Comparison of ENCODE assay signal across 27 cellular contexts in the genomic region with DNA sequence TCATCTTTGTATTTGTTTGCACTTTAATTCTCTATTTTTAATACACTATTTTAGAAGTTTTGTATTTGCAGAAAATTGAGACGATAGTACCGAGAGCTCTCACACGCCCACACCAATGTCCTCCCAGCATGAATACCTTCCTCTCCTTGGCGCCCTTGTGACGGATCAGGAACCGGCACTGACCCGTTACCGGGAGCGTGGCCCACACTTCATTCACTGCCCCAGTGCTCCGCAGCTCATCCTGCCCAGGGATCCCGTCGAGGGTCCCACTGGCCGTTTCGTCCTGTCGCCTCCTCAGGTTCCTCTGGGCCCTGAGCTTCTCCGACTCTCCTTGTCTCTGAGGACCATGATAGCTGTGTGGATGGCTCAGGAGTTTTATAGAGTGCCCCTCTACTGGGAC. TPM values are rescaled to one million over a fixed set of nuclear protein-coding genes. Genes with fewer than 3 reads are reported as not detected.
DNase-seq lines count a peak whose midpoint lies in the region; ATAC-seq and TF ChIP-seq lines count a peak whose summit lies in the region.
"Had no signal": no experiment of that assay in that cellular context is flagged by ENCODE, and none has a peak within 500 bp of the region (broad histone marks: within the 10 kb centered on the region; RNA-seq: fewer than 3 reads in every experiment).

No MANE protein-coding gene starts in this region.

- H3K9me3 ChIP-seq in right lobe of liver: no peaks in the 10 kb centered on the region
- H3K9me3 ChIP-seq: SK-N-SH, testis had no signal

- H3K4me1 ChIP-seq in right lobe of liver: no peaks in the 10 kb centered on the region
- H3K4me1 ChIP-seq: testis had no signal

- no peaks in the 10 kb centered on the region for H3K27me3 ChIP-seq in right lobe of liver
- H3K27me3 ChIP-seq: testis had no signal

- H3K27ac ChIP-seq in right lobe of liver: no peak overlapping the region
- H3K27ac ChIP-seq: 22Rv1, C4-2B, coronary artery, GM23248, testis had no signal

- peak overlapping the region; percentile 58 for H3K27ac Mint-ChIP-seq in T-helper 2 cell treated with Interferon-gamma antibody and Interleukin-4, amounts not matched to agents 5 μg/mL and 100 μg/mL, for 36 hours
- peak overlapping the region; percentile 30 to 83 for H3K27ac Mint-ChIP-seq in stimulated activated naive CD8-positive, alpha-beta T cell treated with anti-CD3 and anti-CD28 coated beads, Interleukin-15, amount 100 ng/mL, for 72 hours
- H3K27ac Mint-ChIP-seq in effector memory CD8-positive, alpha-beta T cell: peak overlapping the region; percentile 27 to 35
- H3K27ac Mint-ChIP-seq in progenitor cell of endocrine pancreas: no peak overlapping the region
- H3K27ac Mint-ChIP-seq: nephron; T-helper 1 cell treated with Interleukin-12 subunit alpha and Interleukin-12 subunit beta and Interleukin-4 antibody, amounts not matched to agents 30 μg/mL and 1 μg/mL, for 36 hours had no signal

- peaks cover 10% of the 10 kb centered on the region for H3K4me1 Mint-ChIP-seq in T-helper 2 cell treated with Interferon-gamma antibody and Interleukin-4, amounts not matched to agents 5 μg/mL and 100 μg/mL, for 36 hours (ENCODE audit: low read depth)
- H3K4me1 Mint-ChIP-seq in stimulated activated naive CD8-positive, alpha-beta T cell treated with anti-CD3 and anti-CD28 coated beads, Interleukin-15, amount 100 ng/mL, for 72 hours: peaks cover 31% of the 10 kb centered on the region
- peaks cover 26 to 28% of the 10 kb centered on the region in 2 donors for H3K4me1 Mint-ChIP-seq in effector memory CD8-positive, alpha-beta T cell (ENCODE audit: low read depth in 2 of 2)
- H3K4me1 Mint-ChIP-seq in progenitor cell of endocrine pancreas (ENCODE audit: low read depth): peaks cover 6% of the 10 kb centered on the region
- H3K4me1 Mint-ChIP-seq: nephron had no signal

- no peaks in the 10 kb centered on the region for H3K27me3 Mint-ChIP-seq in T-helper 2 cell treated with Interferon-gamma antibody and Interleukin-4, amounts not matched to agents 5 μg/mL and 100 μg/mL, for 36 hours (ENCODE audit: low read depth)
- H3K27me3 Mint-ChIP-seq in stimulated activated naive CD8-positive, alpha-beta T cell treated with anti-CD3 and anti-CD28 coated beads, Interleukin-15, amount 100 ng/mL, for 72 hours: no peaks in the 10 kb centered on the region
- no peaks in the 10 kb centered on the region for H3K27me3 Mint-ChIP-seq in effector memory CD8-positive, alpha-beta T cell
- H3K27me3 Mint-ChIP-seq in progenitor cell of endocrine pancreas: peaks cover 1% of the 10 kb centered on the region

- DNase-seq in T-helper 2 cell treated with Interferon-gamma antibody and Interleukin-4, amounts not matched to agents 5 μg/mL and 100 μg/mL, for 36 hours (ENCODE audit: low spot score): no peak
- no peak for DNase-seq in T-helper 2 cell
- DNase-seq in stimulated activated naive CD8-positive, alpha-beta T cell treated with anti-CD3 and anti-CD28 coated beads, Interleukin-15, amount 100 ng/mL, for 72 hours: no peak
- no peak for DNase-seq in stimulated activated naive CD8-positive, alpha-beta T cell treated with anti-CD3 and anti-CD28 coated beads, Interleukin-15, Interleukin-2, amounts not matched to agents 100 U/mL and 50 U/mL, for 24 hours
- DNase-seq in effector memory CD8-positive, alpha-beta T cell: no peak
- DNase-seq in HuH-7 (ENCODE audit: low spot score): no peak
- no peak for DNase-seq in right lobe of liver
- no peak for DNase-seq in progenitor cell of endocrine pancreas (ENCODE audit: low spot score, unreplicated experiment)
- DNase-seq: activated CD4-positive, CD25-positive, alpha-beta regulatory T cell treated with anti-CD3 and anti-CD28 coated beads, Interleukin-2, amount 50 U/mL, for 72 hours; activated T-cell treated with anti-CD3 and anti-CD28 coated beads, Interleukin-2, amount 50 U/mL, for 4 hours; effector CD8-positive, alpha-beta T cell; GM23248; hippocampal formation; left cardiac atrium; NCI-H1048; NCI-H1694 treated with DMSO at 0.1 percent for 48 hours; NCI-H82; SK-N-SH; stimulated activated naive CD4-positive, alpha-beta T cell treated with Interleukin-2 at 50 U/mL for 16 hours; testis had no signal

- TF ChIP-seq CTCF in right lobe of liver (IDR thresholded peaks at IDR 0.05) (no peak), progenitor cell of endocrine pancreas (IDR thresholded peaks at IDR 0.05; ENCODE audit: unreplicated experiment) (no peak)

- no peak for ATAC-seq in stimulated activated naive CD8-positive, alpha-beta T cell treated with anti-CD3 and anti-CD28 coated beads, Interleukin-15, amount 100 ng/mL, for 72 hours
- no peak for ATAC-seq in stimulated activated naive CD8-positive, alpha-beta T cell treated with anti-CD3 and anti-CD28 coated beads, Interleukin-15, Interleukin-2, amounts not matched to agents 100 U/mL and 50 U/mL, for 24 hours
- ATAC-seq in effector memory CD8-positive, alpha-beta T cell (replicated peaks): no peak
- ATAC-seq in right lobe of liver: no peak
- ATAC-seq: activated T-cell treated with anti-CD3 and anti-CD28 coated beads, Interleukin-2, amount 50 U/mL, for 4 hours; K562; left cardiac atrium had no signal

- peaks cover 28% of the 10 kb centered on the region for H3K36me3 Mint-ChIP-seq in T-helper 2 cell treated with Interferon-gamma antibody and Interleukin-4, amounts not matched to agents 5 μg/mL and 100 μg/mL, for 36 hours (ENCODE audit: low read depth)
- H3K36me3 Mint-ChIP-seq in effector memory CD8-positive, alpha-beta T cell (ENCODE audit: insufficient read depth): peaks cover 47% of the 10 kb centered on the region
- H3K36me3 Mint-ChIP-seq in progenitor cell of endocrine pancreas (ENCODE audit: insufficient read depth): peaks cover 27% of the 10 kb centered on the region

- H3K9me3 Mint-ChIP-seq in T-helper 2 cell treated with Interferon-gamma antibody and Interleukin-4, amounts not matched to agents 5 μg/mL and 100 μg/mL, for 36 hours: no peaks in the 10 kb centered on the region
- no peaks in the 10 kb centered on the region for H3K9me3 Mint-ChIP-seq in stimulated activated naive CD8-positive, alpha-beta T cell treated with anti-CD3 and anti-CD28 coated beads, Interleukin-15, amount 100 ng/mL, for 72 hours
- H3K9me3 Mint-ChIP-seq in effector memory CD8-positive, alpha-beta T cell: no peaks in the 10 kb centered on the region
- H3K9me3 Mint-ChIP-seq in progenitor cell of endocrine pancreas (ENCODE audit: low read depth): no peaks in the 10 kb centered on the region
- H3K9me3 Mint-ChIP-seq: activated T-cell treated with anti-CD3 and anti-CD28 coated beads, Interleukin-2, amount 50 U/mL, for 4 hours; nephron; T-helper 1 cell treated with Interleukin-12 subunit alpha and Interleukin-12 subunit beta and Interleukin-4 antibody, amounts not matched to agents 30 μg/mL and 1 μg/mL, for 36 hours had no signal

- no peak for TF ChIP-seq POLR2A in right lobe of liver (IDR thresholded peaks at IDR 0.05)

- 97% methylated on average over 11 of the region's 16 CpGs for WGBS in right lobe of liver (ENCODE audit: insufficient coverage, low coverage, low lambda C conversion rate, missing lambda C conversion rate)

- H3K4me3 Mint-ChIP-seq in T-helper 2 cell treated with Interferon-gamma antibody and Interleukin-4, amounts not matched to agents 5 μg/mL and 100 μg/mL, for 36 hours: no peak overlapping the region
- no peak overlapping the region for H3K4me3 Mint-ChIP-seq in stimulated activated naive CD8-positive, alpha-beta T cell treated with anti-CD3 and anti-CD28 coated beads, Interleukin-15, amount 100 ng/mL, for 72 hours
- peak overlapping the region; percentile 2 to 61 for H3K4me3 Mint-ChIP-seq in effector memory CD8-positive, alpha-beta T cell
- H3K4me3 Mint-ChIP-seq in progenitor cell of endocrine pancreas (ENCODE audit: low read depth): no peak overlapping the region
- H3K4me3 Mint-ChIP-seq: activated T-cell treated with anti-CD3 and anti-CD28 coated beads, Interleukin-2, amount 50 U/mL, for 4 hours; nephron; T-helper 1 cell treated with Interleukin-12 subunit alpha and Interleukin-12 subunit beta and Interleukin-4 antibody, amounts not matched to agents 30 μg/mL and 1 μg/mL, for 36 hours had no signal

- no peak overlapping the region for H3K4me3 ChIP-seq in right lobe of liver
- H3K4me3 ChIP-seq: coronary artery, GM23248, K562, lung, testis had no signal

- intact Hi-C loops in right lobe of liver (cut with DNase I): no loop called here

- H3K36me3 ChIP-seq in right lobe of liver: peaks cover 0 to 2% (median 0%) of the 10 kb centered on the region in 4 donors

RNA-seq across cellular contexts. Expression of a gene that starts 50.6 kb away (rescaled TPM):
- total RNA-seq in right lobe of liver (10 to 100 TPM; 11.6 to 22.7 (median 14.4) TPM), progenitor cell of endocrine pancreas (58.8 and 68.7 TPM in 2 replicates)

Comparison
In these comparisons a context has a peak if more than half of its experiments do, and no peak if none do; other contexts are left out.
1. H3K4me3 Mint-ChIP-seq: peak in effector memory CD8-positive, alpha-beta T cell (2 of 2); none in T-helper 2 cell treated with Interferon-gamma antibody and Interleukin-4, amounts not matched to agents 5 μg/mL and 100 μg/mL, for 36 hours (single experiment), stimulated activated naive CD8-positive, alpha-beta T cell treated with anti-CD3 and anti-CD28 coated beads, Interleukin-15, amount 100 ng/mL, for 72 hours (0 of 2) and progenitor cell of endocrine pancreas (single experiment).